In genomic region chr9:20898885-20899554, GRCh38 we compare ENCODE assay signal across 16 cellular contexts.
A peak's percentile ranks its signal among the peaks of the same experiment; 100 is the strongest.
DNase-seq lines count a peak whose midpoint lies in the region; TF ChIP-seq lines count a peak whose summit lies in the region.
"Had no signal": no experiment of that assay in that cellular context is flagged by ENCODE, and none has a peak within 500 bp of the region (broad histone marks: within the 10 kb centered on the region; RNA-seq: fewer than 3 reads in every experiment).

No MANE protein-coding gene starts in this region.

- intact Hi-C loops in ascending aorta (cut with DNase I): no loop called here

- TF ChIP-seq CTCF in astrocyte of the spinal cord (IDR thresholded peaks at IDR 0.05; ENCODE audit: low read depth, low read length) (no peak), ascending aorta (IDR thresholded peaks at IDR 0.05) (no peak)

- H3K9me3 ChIP-seq in ascending aorta: no peaks in the 10 kb centered on the region
- H3K9me3 ChIP-seq: lower lobe of right lung, MG63, tibial artery had no signal

- H3K4me3 ChIP-seq in astrocyte of the spinal cord (ENCODE audit: low read depth, low read length): no peak overlapping the region
- H3K4me3 ChIP-seq in ascending aorta: no peak overlapping the region
- H3K4me3 ChIP-seq: lower lobe of right lung, MG63, tibial artery had no signal

- in situ Hi-C loops in astrocyte of the spinal cord (cut with HindIII; ENCODE audit: low sequenced_read_pairs): no loop called here

- H3K36me3 ChIP-seq in ascending aorta: no peaks in the 10 kb centered on the region
- H3K36me3 ChIP-seq: lower lobe of right lung, MG63, tibial artery had no signal

- no peaks in the 10 kb centered on the region for H3K27me3 ChIP-seq in ascending aorta
- H3K27me3 ChIP-seq: tibial artery had no signal

- H3K4me1 ChIP-seq in ascending aorta: no peaks in the 10 kb centered on the region
- H3K4me1 ChIP-seq: lower lobe of right lung, tibial artery had no signal

- DNase-seq in stimulated activated CD4-positive, alpha-beta T cell treated with anti-CD3 and anti-CD28 coated beads, Interleukin-1b, Interleukin-23, amount 100 ng/mL, for 48 hours: peak; percentile 2
- DNase-seq in stimulated activated CD4-positive, alpha-beta T cell treated with anti-CD3 and anti-CD28 coated beads, Interleukin-4, amount 100 ng/mL, for 24 hours: no peak
- DNase-seq in astrocyte of the spinal cord (ENCODE audit: low read depth, low spot score): peak; percentile 33
- DNase-seq in islet precursor cell: peak; percentile 64
- no peak for DNase-seq in SW 1271 (lab: John Stamatoyannopoulos, UW)
- DNase-seq in NCI-H146 treated with DMSO at 0.1 percent for 48 hours (lab: John Stamatoyannopoulos, UW; ENCODE audit: unreplicated experiment): no peak
- DNase-seq in NCI-H2227 treated with DMSO at 0.1 percent for 48 hours (lab: John Stamatoyannopoulos, UW): no peak
- DNase-seq in ascending aorta (ENCODE audit: low spot score in 2 of 2): no peak
- DNase-seq: activated CD4-positive, CD25-positive, alpha-beta regulatory T cell treated with anti-CD3 and anti-CD28 coated beads, Interleukin-2, amount 50 U/mL, for 72 hours; activated T-cell treated with anti-CD3 and anti-CD28 coated beads, Interleukin-2, amount 50 U/mL, for 48 hours; amygdala; lower lobe of right lung; MG63; NCI-H2029; stimulated activated CD4-positive, alpha-beta T cell treated with anti-CD3 and anti-CD28 coated beads, Interleukin-2, amount 100 ng/mL, for 24 hours; tibial artery had no signal

- no peak overlapping the region for H3K27ac ChIP-seq in ascending aorta
- H3K27ac ChIP-seq: lower lobe of right lung, tibial artery had no signal

Comparison
In these comparisons a context has a peak if more than half of its experiments do, and no peak if none do; other contexts are left out.
1. DNase-seq: peak in stimulated activated CD4-positive, alpha-beta T cell treated with anti-CD3 and anti-CD28 coated beads, Interleukin-1b, Interleukin-23, amount 100 ng/mL, for 48 hours (single experiment), astrocyte of the spinal cord (single experiment) and islet precursor cell (single experiment); none in stimulated activated CD4-positive, alpha-beta T cell treated with anti-CD3 and anti-CD28 coated beads, Interleukin-4, amount 100 ng/mL, for 24 hours (single experiment), SW 1271 (0 of 2), NCI-H146 treated with DMSO at 0.1 percent for 48 hours (single experiment), NCI-H2227 treated with DMSO at 0.1 percent for 48 hours (single experiment) and ascending aorta (0 of 2).